ENCODE assay signal across 1 cellular context in the genomic region with DNA sequence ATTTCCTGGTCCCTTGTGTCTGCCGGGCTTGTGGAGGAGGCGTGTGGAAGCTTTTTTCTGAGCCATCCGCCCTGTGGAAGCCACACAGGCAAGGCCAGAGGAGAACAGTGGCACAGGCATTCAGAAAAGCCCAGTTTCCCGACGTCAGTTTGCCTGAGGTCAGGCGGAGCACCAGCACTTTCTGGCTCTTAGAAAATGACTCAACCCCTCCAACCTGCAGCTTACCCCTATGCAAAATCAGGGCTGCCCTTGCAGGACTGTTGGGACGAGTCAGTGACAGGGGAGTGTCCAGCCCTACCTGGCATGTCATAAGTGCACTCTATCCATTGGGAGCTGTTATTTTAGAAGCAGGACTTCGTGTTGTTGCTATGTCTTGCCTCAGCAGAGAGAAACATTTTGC.
TF ChIP-seq lines count a peak whose summit lies in the region.

No MANE protein-coding gene starts in this region.

TF ChIP-seq in K562, 482 proteins besides CTCF, POLR2A, EP300 and RAD21 (continued from another document):
- TF ChIP-seq, protein P1, sequence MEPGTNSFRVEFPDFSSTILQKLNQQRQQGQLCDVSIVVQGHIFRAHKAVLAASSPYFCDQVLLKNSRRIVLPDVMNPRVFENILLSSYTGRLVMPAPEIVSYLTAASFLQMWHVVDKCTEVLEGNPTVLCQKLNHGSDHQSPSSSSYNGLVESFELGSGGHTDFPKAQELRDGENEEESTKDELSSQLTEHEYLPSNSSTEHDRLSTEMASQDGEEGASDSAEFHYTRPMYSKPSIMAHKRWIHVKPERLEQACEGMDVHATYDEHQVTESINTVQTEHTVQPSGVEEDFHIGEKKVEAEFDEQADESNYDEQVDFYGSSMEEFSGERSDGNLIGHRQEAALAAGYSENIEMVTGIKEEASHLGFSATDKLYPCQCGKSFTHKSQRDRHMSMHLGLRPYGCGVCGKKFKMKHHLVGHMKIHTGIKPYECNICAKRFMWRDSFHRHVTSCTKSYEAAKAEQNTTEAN (CRISPR knock-in tag; IDR thresholded peaks at IDR 0.05): no peak
- TF ChIP-seq LCOR (CRISPR knock-in tag; IDR thresholded peaks at IDR 0.05): no peak
- no peak for TF ChIP-seq ETV6 (IDR thresholded peaks at IDR 0.05; ENCODE audit: borderline replicate concordance in 1 of 2, low read depth in 2 of 2, low read length in 1 of 2)
- TF ChIP-seq ETV6 (CRISPR knock-in tag; IDR thresholded peaks at IDR 0.05; ENCODE audit: borderline replicate concordance): no peak
- TF ChIP-seq ZNF764 (CRISPR knock-in tag; IDR thresholded peaks at IDR 0.05; ENCODE audit: low read depth): no peak
- TF ChIP-seq, protein P2, sequence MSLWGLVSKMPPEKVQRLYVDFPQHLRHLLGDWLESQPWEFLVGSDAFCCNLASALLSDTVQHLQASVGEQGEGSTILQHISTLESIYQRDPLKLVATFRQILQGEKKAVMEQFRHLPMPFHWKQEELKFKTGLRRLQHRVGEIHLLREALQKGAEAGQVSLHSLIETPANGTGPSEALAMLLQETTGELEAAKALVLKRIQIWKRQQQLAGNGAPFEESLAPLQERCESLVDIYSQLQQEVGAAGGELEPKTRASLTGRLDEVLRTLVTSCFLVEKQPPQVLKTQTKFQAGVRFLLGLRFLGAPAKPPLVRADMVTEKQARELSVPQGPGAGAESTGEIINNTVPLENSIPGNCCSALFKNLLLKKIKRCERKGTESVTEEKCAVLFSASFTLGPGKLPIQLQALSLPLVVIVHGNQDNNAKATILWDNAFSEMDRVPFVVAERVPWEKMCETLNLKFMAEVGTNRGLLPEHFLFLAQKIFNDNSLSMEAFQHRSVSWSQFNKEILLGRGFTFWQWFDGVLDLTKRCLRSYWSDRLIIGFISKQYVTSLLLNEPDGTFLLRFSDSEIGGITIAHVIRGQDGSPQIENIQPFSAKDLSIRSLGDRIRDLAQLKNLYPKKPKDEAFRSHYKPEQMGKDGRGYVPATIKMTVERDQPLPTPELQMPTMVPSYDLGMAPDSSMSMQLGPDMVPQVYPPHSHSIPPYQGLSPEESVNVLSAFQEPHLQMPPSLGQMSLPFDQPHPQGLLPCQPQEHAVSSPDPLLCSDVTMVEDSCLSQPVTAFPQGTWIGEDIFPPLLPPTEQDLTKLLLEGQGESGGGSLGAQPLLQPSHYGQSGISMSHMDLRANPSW (CRISPR knock-in tag; IDR thresholded peaks at IDR 0.05): no peak
- no peak for TF ChIP-seq TEAD1 (CRISPR knock-in tag; IDR thresholded peaks at IDR 0.05)
- no peak for TF ChIP-seq ZNF644 (tag; IDR thresholded peaks at IDR 0.05; ENCODE audit: low read depth)
